Comparison of ENCODE assay signal across 12 cellular contexts in genomic region chr1:226370144-226370923, GRCh38. TPM values are rescaled to one million over a fixed set of nuclear protein-coding genes. Genes with fewer than 3 reads are reported as not detected.
DNase-seq lines count a peak whose midpoint lies in the region; ATAC-seq and TF ChIP-seq lines count a peak whose summit lies in the region.
"Had no signal": no experiment of that assay in that cellular context is flagged by ENCODE, and none has a peak within 500 bp of the region (broad histone marks: within the 10 kb centered on the region; RNA-seq: fewer than 3 reads in every experiment).

No MANE protein-coding gene starts in this region.

- H4K20me1 ChIP-seq in OCI-LY3 (ENCODE audit: insufficient read depth, low read length), result peaks cover 10% of the 10 kb centered on the region; the same call in 1 of the 2 replicates

- H3K9me3 Mint-ChIP-seq in CD4-positive, alpha-beta T cell, result no peaks in the 10 kb centered on the region

- no peaks in the 10 kb centered on the region; the same call in 1 of the 2 replicates for H3K79me2 ChIP-seq in OCI-LY3 (ENCODE audit: low read length)

- ATAC-seq in HG02759 (IDR thresholded peaks at IDR 0.05; ENCODE audit: unreplicated experiment) (peak; percentile 73), HG03469 (IDR thresholded peaks at IDR 0.05; ENCODE audit: unreplicated experiment) (no peak)
- no peak for ATAC-seq in CD4-positive, alpha-beta T cell (ENCODE audit: poor library complexity)

- H3K27ac ChIP-seq in OCI-LY3 (ENCODE audit: low read length), result peak overlapping the region; percentile 5; the same call in 1 of the 2 replicates
- no peak overlapping the region for H3K27ac ChIP-seq in CD4-positive, alpha-beta T cell (ENCODE audit: low read depth, low read length)
- H3K27ac ChIP-seq: C4-2B, HL-60, neutrophil had no signal

- peaks cover 21% of the 10 kb centered on the region for H3K4me1 ChIP-seq in OCI-LY3 (ENCODE audit: low read length)

- no peaks in the 10 kb centered on the region for H3K9me3 ChIP-seq in OCI-LY3 (ENCODE audit: insufficient read depth, low read length)
- no peaks in the 10 kb centered on the region for H3K9me3 ChIP-seq in CD4-positive, alpha-beta T cell (ENCODE audit: control insufficient read depth, low read length)
- H3K9me3 ChIP-seq: neutrophil had no signal

- H3K36me3 Mint-ChIP-seq in CD4-positive, alpha-beta T cell (ENCODE audit: low read depth), result peaks cover 100% of the 10 kb centered on the region

- H3K27ac Mint-ChIP-seq in CD4-positive, alpha-beta T cell, result no peak overlapping the region

- CTCF ChIA-PET in CD4-positive, alpha-beta T cell (lab: Charles Lee), result no interaction called here

- peaks cover 87% of the 10 kb centered on the region for H3K36me3 ChIP-seq in OCI-LY3 (replicated peaks; ENCODE audit: low read depth, low read length)

- POLR2A ChIA-PET in CD4-positive, alpha-beta T cell (lab: Charles Lee), result no interaction called here

- TF ChIP-seq POLR2A in GM19099 (IDR thresholded peaks at IDR 0.05; ENCODE audit: extremely low read depth, insufficient read length, low read depth), result peak; percentile 14

- H3K4me3 Mint-ChIP-seq in CD4-positive, alpha-beta T cell, result no peak overlapping the region

- no peaks in the 10 kb centered on the region for H3K27me3 Mint-ChIP-seq in CD4-positive, alpha-beta T cell

- H3K4me1 Mint-ChIP-seq in CD4-positive, alpha-beta T cell (ENCODE audit: low read depth), result no peaks in the 10 kb centered on the region

- peak overlapping the region; percentile 36 for H3K4me2 ChIP-seq in OCI-LY3 (ENCODE audit: low read length)

- no peak overlapping the region for H3K4me3 ChIP-seq in OCI-LY3 (ENCODE audit: low read length)

- H2AFZ ChIP-seq in OCI-LY3 (ENCODE audit: low read depth, low read length), result no peak overlapping the region

- no peak for TF ChIP-seq CTCF in GM10266 (IDR thresholded peaks at IDR 0.05; ENCODE audit: control insufficient read depth, insufficient read depth, low read depth, missing control alignments)
- TF ChIP-seq CTCF in OCI-LY3 (IDR thresholded peaks at IDR 0.05; ENCODE audit: low read depth, low read length), result no peak
- no peak for TF ChIP-seq CTCF in CD4-positive, alpha-beta T cell (IDR thresholded peaks at IDR 0.05)

- intact Hi-C loops in CD4-positive, alpha-beta T cell (cut with DNase I, micrococcal nuclease), result no loop called here

- H3K9ac ChIP-seq in OCI-LY3 (ENCODE audit: low read length), result no peak overlapping the region

- peak; percentile 34 for DNase-seq in GM10266 (ENCODE audit: extremely low spot score)
- DNase-seq in CD4-positive, alpha-beta T cell, result no peak
- DNase-seq in activated CD8-positive, alpha-beta memory T cell treated with anti-CD3 and anti-CD28 coated beads for 24 hours, result no peak
- no peak for DNase-seq in NCI-H2196 treated with DMSO at 0.1 percent for 48 hours (lab: John Stamatoyannopoulos, UW; ENCODE audit: unreplicated experiment)
- DNase-seq: central memory CD4-positive, alpha-beta T cell had no signal

- no peaks in the 10 kb centered on the region for H3K27me3 ChIP-seq in OCI-LY3 (ENCODE audit: low read depth, low read length)
- no peaks in the 10 kb centered on the region for H3K27me3 ChIP-seq in CD4-positive, alpha-beta T cell (ENCODE audit: control insufficient read depth, insufficient read depth, low read length)
- H3K27me3 ChIP-seq: neutrophil had no signal

RNA-seq across cellular contexts. Expression of gene PARP1, which starts 37.6 kb away (rescaled TPM):
- 10 to 100 TPM; 59.3 to 63.6 TPM for total RNA-seq in CD4-positive, alpha-beta T cell
